ENCODE assay signal across 19 cellular contexts in the genomic region with DNA sequence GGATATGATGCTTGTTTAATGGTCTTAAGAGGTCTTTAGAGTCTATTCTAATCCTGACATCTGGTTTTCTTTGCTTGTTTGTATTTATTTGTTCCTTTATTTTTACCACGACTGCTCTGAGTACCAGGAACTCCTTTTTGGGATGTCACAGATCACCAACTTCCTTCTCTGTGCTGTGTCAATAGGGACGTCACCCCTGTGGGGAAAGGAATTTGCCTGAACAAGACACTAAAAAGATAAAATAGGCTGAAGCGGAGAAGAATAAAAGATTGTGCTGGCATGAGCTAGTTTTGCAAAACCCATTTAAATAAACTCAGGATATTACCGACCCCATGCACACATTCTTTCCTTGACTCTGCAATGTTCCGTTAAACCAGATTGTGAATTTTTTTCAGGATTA.
"Had no signal": no experiment of that assay in that cellular context is flagged by ENCODE, and none has a peak within 500 bp of the region (broad histone marks: within the 10 kb centered on the region; RNA-seq: fewer than 3 reads in every experiment).

No MANE protein-coding gene starts in this region.

- DNase-seq: activated CD4-positive, alpha-beta T cell treated with anti-CD3 and anti-CD28 coated beads, Interleukin-2, amount 10 ng/mL, durations not matched to agents 24 days and 14 days; activated CD8-positive, alpha-beta memory T cell treated with anti-CD3 and anti-CD28 coated beads, Interleukin-2, amount 10 ng/mL, durations not matched to agents 7 days and 5 days; activated CD8-positive, alpha-beta T cell treated with anti-CD3 and anti-CD28 coated beads for 36 hours; activated gamma-delta T cell; activated naive CD4-positive, alpha-beta T cell treated with anti-CD3 and anti-CD28 coated beads, Interleukin-2, amount 50 U/mL, for 16 hours; activated naive CD8-positive, alpha-beta T cell treated with anti-CD3 and anti-CD28 coated beads, Interleukin-2, amount 50 U/mL, for 24 hours; effector CD4-positive, alpha-beta T cell; head of caudate nucleus; hypothalamus; lower lobe of right lung; naive thymus-derived CD8-positive, alpha-beta T cell; right cardiac atrium; stimulated activated CD4-positive, alpha-beta T cell treated with anti-CD3 and anti-CD28 coated beads, Interleukin-1b, Interleukin-23, amount 100 ng/mL, for 48 hours; stimulated activated naive CD8-positive, alpha-beta T cell treated with anti-CD3 and anti-CD28 coated beads, Interleukin-15, amount 100 ng/mL, for 72 hours; tibial artery had no signal

- H3K36me3 ChIP-seq: lower lobe of right lung had no signal

- H3K4me3 ChIP-seq: gastroesophageal sphincter, lower lobe of right lung, tibial artery had no signal

- H3K27me3 ChIP-seq: gastroesophageal sphincter, tibial artery had no signal

- ATAC-seq: activated CD4-positive, CD25-positive, alpha-beta regulatory T cell treated with anti-CD3 and anti-CD28 coated beads, Interleukin-2, amount 50 U/mL, for 24 hours; activated CD8-positive, alpha-beta memory T cell treated with anti-CD3 and anti-CD28 coated beads, Interleukin-2, amount 10 ng/mL, durations not matched to agents 7 days and 5 days; activated CD8-positive, alpha-beta T cell treated with anti-CD3 and anti-CD28 coated beads for 36 hours; activated naive CD8-positive, alpha-beta T cell treated with anti-CD3 and anti-CD28 coated beads, Interleukin-2, amount 50 U/mL, for 24 hours; esophagus mucosa; gastroesophageal sphincter; lower lobe of right lung; naive thymus-derived CD8-positive, alpha-beta T cell; stimulated activated naive CD8-positive, alpha-beta T cell treated with anti-CD3 and anti-CD28 coated beads, Interleukin-15, amount 100 ng/mL, for 72 hours had no signal

- H3K9ac ChIP-seq: parathyroid adenoma had no signal

- H2AFZ ChIP-seq: parathyroid adenoma had no signal

- H3K79me2 ChIP-seq: parathyroid adenoma had no signal

- H3K27ac ChIP-seq: gastroesophageal sphincter, lower lobe of right lung, parathyroid adenoma, tibial artery had no signal

- H3K4me1 ChIP-seq: lower lobe of right lung, parathyroid adenoma, tibial artery had no signal
